ENCODE assay signal across 19 cellular contexts in genomic region chr7:97772034-97772891, GRCh38. TPM values are rescaled to one million over a fixed set of nuclear protein-coding genes. Genes with fewer than 3 reads are reported as not detected.
DNase-seq lines count a peak whose midpoint lies in the region; ATAC-seq, FAIRE-seq and TF ChIP-seq lines count a peak whose summit lies in the region.
"Had no signal": no experiment of that assay in that cellular context is flagged by ENCODE, and none has a peak within 500 bp of the region (broad histone marks: within the 10 kb centered on the region; RNA-seq: fewer than 3 reads in every experiment).

No MANE protein-coding gene starts in this region.

- H3K4me1 Mint-ChIP-seq in endodermal cell = no peaks in the 10 kb centered on the region

- CTCF ChIA-PET in HepG2 (lab: Yijun Ruan, JAX; ENCODE audit: low intra/inter-chr PET ratio, low total read pairs) = no interaction called here

- H3K79me2 ChIP-seq in HepG2 (ENCODE audit: insufficient read depth, low read length) = no peaks in the 10 kb centered on the region

- H3K27me3 Mint-ChIP-seq in endodermal cell (ENCODE audit: insufficient read depth) = peaks cover 4% of the 10 kb centered on the region

- H3K9ac ChIP-seq in endodermal cell (ENCODE audit: extremely low read depth, low read length, poor library complexity, severe bottlenecking) (no peak overlapping the region), HepG2 (ENCODE audit: insufficient read depth, low read depth, low read length) (no peak overlapping the region)

- TF ChIP-seq CTCF in endodermal cell (conservative IDR thresholded peaks at IDR 0.05) (no peak), HepG2 (CRISPR knock-in tag; IDR thresholded peaks at IDR 0.05) (no peak)

- no TSS peak for BruUV-seq in HepG2 (replicated peaks; lab: Mats Ljungman, UMichigan)

- no peaks in the 10 kb centered on the region for H3K36me3 Mint-ChIP-seq in endodermal cell (ENCODE audit: low read depth)

- DNase-seq in NCI-H187 treated with DMSO at 0.1 percent for 48 hours (lab: John Stamatoyannopoulos, UW) = peak; percentile 70
- DNase-seq in NCI-H187 (lab: John Stamatoyannopoulos, UW) = no peak
- DNase-seq in HuH-7 (ENCODE audit: low spot score) = peak; percentile 14
- no peak for DNase-seq in endodermal cell
- DNase-seq in renal cortical epithelial cell (ENCODE audit: low read depth) = peak; percentile 85
- DNase-seq in NCI-H2196 treated with DMSO at 0.1 percent for 48 hours (lab: John Stamatoyannopoulos, UW; ENCODE audit: unreplicated experiment) = no peak
- DNase-seq in HepG2 (ENCODE audit: low spot score) = no peak
- no peak for DNase-seq in HCEC 1CT
- DNase-seq: COR-L47; MM.1S; NCI-H1105; NCI-H2081; NCI-H524; NK-92 treated with Interleukin-12 subunit alpha and Interleukin-12 subunit beta, amount 100 ng/mL, for 24 hours had no signal

- POLR2A ChIA-PET in HepG2 (lab: Yijun Ruan, JAX) = no interaction called here

- TF ChIP-seq EP300 in HepG2 (IDR thresholded peaks at IDR 0.05; ENCODE audit: low read depth in 2 of 2, low read length in 2 of 2) (no peak), HepG2 (CRISPR knock-in tag; IDR thresholded peaks at IDR 0.05; ENCODE audit: borderline replicate concordance) (no peak)

- no peak overlapping the region for H3K4me3 Mint-ChIP-seq in endodermal cell

- TF ChIP-seq RAD21 in HepG2 (CRISPR knock-in tag; IDR thresholded peaks at IDR 0.05) = no peak

- FAIRE-seq in HepG2 (lab: Jason Lieb, UNC) = no peak
- FAIRE-seq: H54 had no signal

- H3K9me3 ChIP-seq in endodermal cell (ENCODE audit: control insufficient read depth, low read length) (no peaks in the 10 kb centered on the region), HepG2 (ENCODE audit: low read length) (no peaks in the 10 kb centered on the region)

- H3K4me2 ChIP-seq in HepG2 (ENCODE audit: low read depth, low read length) = no peak overlapping the region

- H3K4me3 ChIP-seq in endodermal cell (ENCODE audit: low read length) = no peak overlapping the region
- no peak overlapping the region for H3K4me3 ChIP-seq in HepG2 (replicated peaks in 1 of 3; ENCODE audit: insufficient read depth in 1 of 3, low read depth in 2 of 3, low read length in 3 of 3)

- no peaks in the 10 kb centered on the region for H3K4me1 ChIP-seq in endodermal cell (ENCODE audit: control insufficient read depth, insufficient read depth, low read length)
- no peaks in the 10 kb centered on the region for H3K4me1 ChIP-seq in HepG2 (ENCODE audit: insufficient read depth, low read length)

- no peaks in the 10 kb centered on the region for H3K9me3 Mint-ChIP-seq in endodermal cell

- no peak overlapping the region for H3K27ac Mint-ChIP-seq in endodermal cell

- no peaks in the 10 kb centered on the region for H3K36me3 ChIP-seq in endodermal cell (ENCODE audit: control insufficient read depth, insufficient read depth, low read length)
- H3K36me3 ChIP-seq in HepG2 (replicated peaks in 1 of 2; ENCODE audit: control insufficient read depth in 1 of 2, insufficient read depth in 2 of 2, low read length in 2 of 2) = no peaks in the 10 kb centered on the region

- WGBS in endodermal cell (ENCODE audit: insufficient coverage in 1 of 2, insufficient read length in 1 of 2), 2 experiments = 88% methylated on average over 4 of the region's 4 CpGs; no CpG with 5 or more reads in 1 of the 2 experiments
- 35% methylated on average over 4 of the region's 4 CpGs for WGBS in HepG2 (ENCODE audit: low lambda C conversion rate)

- in situ Hi-C loops in HepG2 (cut with HindIII; ENCODE audit: extremely low pct_ligation_motif_present, low pct_unique_long_range_greater_than_20kb) = no loop called here

- TF ChIP-seq POLR2A in HepG2 (IDR thresholded peaks at IDR 0.05; ENCODE audit: insufficient read depth in 1 of 2, low read depth in 2 of 2, low read length in 2 of 2) = no peak

- no peak overlapping the region for H2AFZ ChIP-seq in HepG2 (ENCODE audit: low read length)

- ATAC-seq in HepG2 = no peak

- no peaks in the 10 kb centered on the region for H4K20me1 ChIP-seq in HepG2 (ENCODE audit: insufficient read depth, low read length)

- no peaks in the 10 kb centered on the region for H3K27me3 ChIP-seq in endodermal cell (ENCODE audit: control insufficient read depth, insufficient read depth, low read length, poor library complexity, severe bottlenecking)
- H3K27me3 ChIP-seq in HepG2 (ENCODE audit: control insufficient read depth in 1 of 2, insufficient read depth in 2 of 2, low read length in 2 of 2) = no peaks in the 10 kb centered on the region

- intact Hi-C loops in HepG2 (cut with micrococcal nuclease; ENCODE audit: unreplicated experiment) = no loop called here

- H3K27ac ChIP-seq in endodermal cell (ENCODE audit: low read depth, low read length) = peak overlapping the region; percentile 24
- no peak overlapping the region for H3K27ac ChIP-seq in HepG2 (ENCODE audit: extremely low read length, insufficient read depth, low read length)
- H3K27ac ChIP-seq: C4-2B, RWPE1 had no signal

TF ChIP-seq in HepG2, 621 proteins besides CTCF, POLR2A, EP300 and RAD21 (continues in another document):
- TF ChIP-seq KDM1A (CRISPR knock-in tag; IDR thresholded peaks at IDR 0.05) (no peak), ATRX (CRISPR knock-in tag; IDR thresholded peaks at IDR 0.05; ENCODE audit: borderline replicate concordance) (no peak), ELF3 (CRISPR knock-in tag; IDR thresholded peaks at IDR 0.05) (no peak), PBX2 (CRISPR knock-in tag; IDR thresholded peaks at IDR 0.05) (no peak), ZNF382 (CRISPR knock-in tag; IDR thresholded peaks at IDR 0.05; ENCODE audit: borderline replicate concordance) (no peak), SNAPC2 (CRISPR knock-in tag; IDR thresholded peaks at IDR 0.05) (no peak), ZBTB4 (CRISPR knock-in tag; IDR thresholded peaks at IDR 0.05; ENCODE audit: borderline replicate concordance) (no peak)

RNA-seq across cellular contexts. Expression of gene TAC1, which starts 40.4 kb away (rescaled TPM):
- total RNA-seq in endodermal cell = not detected
- polyA plus RNA-seq in endodermal cell (2013, experiment 1 of 2) = 4.7 TPM
- 3.1 TPM for polyA plus RNA-seq in endodermal cell (2013, experiment 2 of 2)
- 0.10 and 0.35 TPM in 2 replicates for total RNA-seq in renal cortical epithelial cell
- not detected in 2 replicates for total RNA-seq in HepG2 (2016; rRNA removed; fragmentation: Illumina TruSeq; extraction: Trizol)
- total RNA-seq in HepG2 (2016; cell fraction: cytosol; rRNA removed; fragmentation: Illumina TruSeq; extraction: Trizol; ENCODE audit: low read depth) = not detected in 2 replicates
- not detected in 2 replicates for total RNA-seq in HepG2 (2016; cell fraction: insoluble cytoplasmic fraction; rRNA removed; fragmentation: Illumina TruSeq; extraction: Trizol)
- total RNA-seq in HepG2 (2016; cell fraction: membrane; rRNA removed; fragmentation: Illumina TruSeq; extraction: Trizol) = not detected in 2 replicates
- not detected in 2 replicates for total RNA-seq in HepG2 (2016; cell fraction: nucleus; rRNA removed; fragmentation: Illumina TruSeq; extraction: Trizol)
- not detected in 2 replicates for polyA plus RNA-seq in HepG2 (2011; rRNA removed)
- not detected in 2 replicates for polyA plus RNA-seq in HepG2 (2011; cell fraction: cytosol; rRNA removed)
- not detected in 2 replicates for polyA plus RNA-seq in HepG2 (2011; cell fraction: nucleus; rRNA removed)
- not detected in 2 replicates for polyA plus RNA-seq in HepG2 (2012)
- not detected in 2 replicates for polyA plus RNA-seq in HepG2 (2016; cell fraction: cytosol; fragmentation: Illumina TruSeq; extraction: Trizol; ENCODE audit: low read depth)
- not detected in 2 replicates for polyA plus RNA-seq in HepG2 (2016; cell fraction: insoluble cytoplasmic fraction; fragmentation: Illumina TruSeq; extraction: Trizol; ENCODE audit: low read depth)
- polyA plus RNA-seq in HepG2 (2016; cell fraction: membrane; fragmentation: Illumina TruSeq; extraction: Trizol; ENCODE audit: low read depth) = not detected in 2 replicates
- not detected in 2 replicates for polyA plus RNA-seq in HepG2 (2016; cell fraction: nucleus; fragmentation: Illumina TruSeq; extraction: Trizol; ENCODE audit: insufficient read depth, low read depth)
- polyA minus RNA-seq in HepG2 (2011; rRNA and poly(A)+ RNA removed; ENCODE audit: low replicate concordance) = not detected in 2 replicates
- not detected in 2 replicates for polyA minus RNA-seq in HepG2 (2011; cell fraction: cytosol; rRNA and poly(A)+ RNA removed)
- not detected in 2 replicates for polyA minus RNA-seq in HepG2 (2011; cell fraction: nucleus; rRNA and poly(A)+ RNA removed)
- total RNA-seq: A172, SK-MEL-5 had no signal

Comparison
In these comparisons a context has a peak if more than half of its experiments do, and no peak if none do; other contexts are left out.
1. DNase-seq: peak in NCI-H187 treated with DMSO at 0.1 percent for 48 hours (single experiment), HuH-7 (single experiment) and renal cortical epithelial cell (single experiment); none in NCI-H187 (0 of 2), endodermal cell (single experiment), NCI-H2196 treated with DMSO at 0.1 percent for 48 hours (single experiment), HepG2 (single experiment) and HCEC 1CT (single experiment).